In the genomic region with DNA sequence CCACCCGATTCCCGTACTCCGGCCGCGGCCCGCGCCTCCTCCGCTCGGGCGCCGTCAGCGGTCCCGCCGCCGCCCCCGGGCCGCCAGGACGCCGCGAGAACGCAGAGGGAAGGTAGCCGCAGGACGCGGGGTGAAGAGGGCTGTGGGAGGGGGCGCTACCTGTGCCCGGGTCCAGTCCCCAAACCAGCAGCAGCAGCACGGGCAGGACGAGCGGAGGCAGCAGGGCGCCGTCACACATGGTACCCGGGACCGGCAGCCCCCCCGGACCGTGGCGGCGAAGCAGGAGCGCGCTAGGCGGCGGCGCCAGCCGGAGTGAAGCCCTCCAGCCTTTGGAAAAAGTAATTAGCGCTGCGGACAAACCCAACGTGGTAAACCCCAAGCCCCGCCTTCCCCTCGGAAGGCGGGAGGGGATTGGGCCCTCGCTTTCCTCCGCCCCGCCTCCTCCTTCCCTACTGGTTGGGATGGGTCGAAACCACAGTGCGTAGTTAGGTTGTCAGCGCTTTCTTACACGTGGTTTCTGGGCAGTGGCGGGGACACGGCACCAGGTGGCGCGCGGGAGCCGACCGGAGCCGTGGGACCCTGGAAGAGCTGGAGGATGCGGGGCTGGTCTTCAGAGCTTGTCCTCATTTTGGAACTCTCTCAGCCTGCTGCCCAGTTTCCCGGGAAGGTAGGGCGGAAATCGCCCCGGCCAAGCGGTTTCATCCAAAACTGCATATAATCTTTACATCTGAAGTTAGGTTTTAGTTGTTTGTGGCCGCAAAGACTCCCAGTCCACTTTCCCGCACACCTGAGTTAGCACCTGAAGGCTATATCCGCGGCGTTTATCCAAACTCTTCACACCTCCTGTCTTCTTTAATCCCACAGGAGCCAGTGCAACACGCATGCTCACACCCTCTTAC, we compare ENCODE assay signal across 8 cellular contexts. TPM values are rescaled to one million over a fixed set of nuclear protein-coding genes. Genes with fewer than 3 reads are reported as not detected.
DNase-seq lines count a peak whose midpoint lies in the region; ATAC-seq, FAIRE-seq and TF ChIP-seq lines count a peak whose summit lies in the region.

A gene with protein sequence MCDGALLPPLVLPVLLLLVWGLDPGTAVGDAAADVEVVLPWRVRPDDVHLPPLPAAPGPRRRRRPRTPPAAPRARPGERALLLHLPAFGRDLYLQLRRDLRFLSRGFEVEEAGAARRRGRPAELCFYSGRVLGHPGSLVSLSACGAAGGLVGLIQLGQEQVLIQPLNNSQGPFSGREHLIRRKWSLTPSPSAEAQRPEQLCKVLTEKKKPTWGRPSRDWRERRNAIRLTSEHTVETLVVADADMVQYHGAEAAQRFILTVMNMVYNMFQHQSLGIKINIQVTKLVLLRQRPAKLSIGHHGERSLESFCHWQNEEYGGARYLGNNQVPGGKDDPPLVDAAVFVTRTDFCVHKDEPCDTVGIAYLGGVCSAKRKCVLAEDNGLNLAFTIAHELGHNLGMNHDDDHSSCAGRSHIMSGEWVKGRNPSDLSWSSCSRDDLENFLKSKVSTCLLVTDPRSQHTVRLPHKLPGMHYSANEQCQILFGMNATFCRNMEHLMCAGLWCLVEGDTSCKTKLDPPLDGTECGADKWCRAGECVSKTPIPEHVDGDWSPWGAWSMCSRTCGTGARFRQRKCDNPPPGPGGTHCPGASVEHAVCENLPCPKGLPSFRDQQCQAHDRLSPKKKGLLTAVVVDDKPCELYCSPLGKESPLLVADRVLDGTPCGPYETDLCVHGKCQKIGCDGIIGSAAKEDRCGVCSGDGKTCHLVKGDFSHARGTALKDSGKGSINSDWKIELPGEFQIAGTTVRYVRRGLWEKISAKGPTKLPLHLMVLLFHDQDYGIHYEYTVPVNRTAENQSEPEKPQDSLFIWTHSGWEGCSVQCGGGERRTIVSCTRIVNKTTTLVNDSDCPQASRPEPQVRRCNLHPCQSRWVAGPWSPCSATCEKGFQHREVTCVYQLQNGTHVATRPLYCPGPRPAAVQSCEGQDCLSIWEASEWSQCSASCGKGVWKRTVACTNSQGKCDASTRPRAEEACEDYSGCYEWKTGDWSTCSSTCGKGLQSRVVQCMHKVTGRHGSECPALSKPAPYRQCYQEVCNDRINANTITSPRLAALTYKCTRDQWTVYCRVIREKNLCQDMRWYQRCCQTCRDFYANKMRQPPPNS (minus strand): TSS at position 314 of the 899 bp plus-strand sequence. CDS start 76 bp downstream, at position 238.

- H3K36me3 Mint-ChIP-seq in chondrocyte (ENCODE audit: low read depth), result peaks cover 1% of the 10 kb centered on the region

- H3K9ac ChIP-seq in kidney (ENCODE audit: low read length in 2 of 2), result no peak within 1 kb of the TSS

- DNase-seq in GM12891 (ENCODE audit: insufficient read length, low spot score) (peak; percentile 47), NCI-H2081 treated with DMSO at 0.1 percent for 48 hours (lab: John Stamatoyannopoulos, UW) (peak; percentile 44), chondrocyte (ENCODE audit: low spot score) (no peak), kidney (peak; percentile 98), NCI-H187 (lab: John Stamatoyannopoulos, UW) (no peak)
- peak; percentile 90 to 91 for DNase-seq in activated CD4-positive, alpha-beta T cell treated with anti-CD3 and anti-CD28 coated beads for 24 hours (ENCODE audit: low read depth in 2 of 2)
- peak; percentile 87 to 91 (median 88) for DNase-seq in stimulated activated CD4-positive, alpha-beta T cell treated with anti-CD3 and anti-CD28 coated beads, Interleukin-12 subunit alpha, Interleukin-12 subunit beta, amount 100 ng/mL, for 48 hours (ENCODE audit: low read depth in 2 of 3, low spot score in 1 of 3)

- no peak for TF ChIP-seq POLR2A in GM12891 (IDR thresholded peaks at IDR 0.05; ENCODE audit: low read depth, low read length)

- peak within 1 kb of the TSS; percentile 51 to 60 for H3K4me3 ChIP-seq in kidney (ENCODE audit: low read length in 2 of 2)

- H3K9me3 Mint-ChIP-seq in chondrocyte (ENCODE audit: low read depth), result no peaks in the 10 kb centered on the region

- H3K27ac Mint-ChIP-seq in chondrocyte (ENCODE audit: unreplicated experiment), result peak within 1 kb of the TSS; percentile 49

- peak; percentile 94 for ATAC-seq in HG02884 (IDR thresholded peaks at IDR 0.05; ENCODE audit: unreplicated experiment)

- peak within 1 kb of the TSS in 1 of 2 donors; percentile 67 for H3K27ac ChIP-seq in kidney (ENCODE audit: low read depth in 2 of 2, low read length in 2 of 2)

- peaks cover 15% of the 10 kb centered on the region for H3K27me3 Mint-ChIP-seq in chondrocyte (ENCODE audit: low read depth)

- intact Hi-C loops in kidney (cut with DNase I), result no loop called here

- peak; percentile 96 for TF ChIP-seq CTCF in chondrocyte (IDR thresholded peaks at IDR 0.05)
- peak; percentile 91 for TF ChIP-seq CTCF in kidney (IDR thresholded peaks at IDR 0.05; ENCODE audit: borderline replicate concordance, extremely low read depth, insufficient read depth)

- H3K36me3 ChIP-seq in kidney (ENCODE audit: control insufficient read depth in 1 of 2, insufficient read depth in 2 of 2, low read length in 2 of 2), result no peaks in the 10 kb centered on the region

- H3K9me3 ChIP-seq in kidney (ENCODE audit: control insufficient read depth in 1 of 2, low read length in 2 of 2), result no peaks in the 10 kb centered on the region

- H3K4me1 ChIP-seq in kidney (ENCODE audit: control insufficient read depth in 1 of 2, insufficient read depth in 1 of 2, low read depth in 1 of 2, low read length in 2 of 2), result peaks cover 0 to 6% of the 10 kb centered on the region in 2 donors

- FAIRE-seq in GM12891 (lab: Jason Lieb, UNC) (no peak), kidney (lab: Jason Lieb, UNC) (peak; percentile 99)

- peaks cover 14% of the 10 kb centered on the region for H3K4me1 Mint-ChIP-seq in chondrocyte (ENCODE audit: low read depth)

- H3K4me3 Mint-ChIP-seq in chondrocyte (ENCODE audit: unreplicated experiment), result peak within 1 kb of the TSS; percentile 54

TF ChIP-seq in GM12891, 5 proteins besides CTCF, POLR2A, EP300 and RAD21:
- TF ChIP-seq POLR2AphosphoS5 (IDR thresholded peaks at IDR 0.05; ENCODE audit: low read depth, low read length) (no peak), SPI1 (IDR thresholded peaks at IDR 0.05; ENCODE audit: low read depth, low read length) (no peak), TAF1 (IDR thresholded peaks at IDR 0.05; ENCODE audit: low read depth, low read length) (no peak), POU2F2 (IDR thresholded peaks at IDR 0.05; ENCODE audit: low read depth, low read length) (no peak), PAX5 (IDR thresholded peaks at IDR 0.05; ENCODE audit: insufficient read depth, low read length, severe bottlenecking) (no peak)

RNA-seq across cellular contexts. Expression of the gene that starts here (rescaled TPM):
- 0.23 TPM for polyA plus RNA-seq in GM12891 (2012; ENCODE audit: low read depth, missing spikeins)
- 3.4 to 3.9 TPM (median 3.4 TPM) in 3 replicates for total RNA-seq in chondrocyte
- total RNA-seq in kidney, result 2.2 TPM
- 1.7 TPM for polyA plus RNA-seq in kidney (ENCODE audit: insufficient read depth, low read depth, low replicate concordance)

Comparison
In these comparisons a context has a peak if more than half of its experiments do, and no peak if none do; other contexts are left out.
1. DNase-seq: peak in GM12891 (single experiment), NCI-H2081 treated with DMSO at 0.1 percent for 48 hours (single experiment), activated CD4-positive, alpha-beta T cell treated with anti-CD3 and anti-CD28 coated beads for 24 hours (2 of 2), kidney (single experiment) and stimulated activated CD4-positive, alpha-beta T cell treated with anti-CD3 and anti-CD28 coated beads, Interleukin-12 subunit alpha, Interleukin-12 subunit beta, amount 100 ng/mL, for 48 hours (3 of 3); none in chondrocyte (single experiment) and NCI-H187 (0 of 2).